ENCODE assay signal across 8 cellular contexts in genomic region chr6:4021133-4021861, GRCh38. TPM values are rescaled to one million over a fixed set of nuclear protein-coding genes. Genes with fewer than 3 reads are reported as not detected.
DNase-seq lines count a peak whose midpoint lies in the region; ATAC-seq and TF ChIP-seq lines count a peak whose summit lies in the region.

No MANE protein-coding gene starts in this region.

- peak overlapping the region; percentile 86 for H2AFZ ChIP-seq in osteoblast (ENCODE audit: low read length)

- H3K9me3 ChIP-seq in osteoblast (ENCODE audit: low read depth, low read length), result no peaks in the 10 kb centered on the region
- H3K9me3 ChIP-seq in thoracic aorta, result no peaks in the 10 kb centered on the region

- ATAC-seq in HG02623 (IDR thresholded peaks at IDR 0.05; ENCODE audit: unreplicated experiment), result peak; percentile 56
- ATAC-seq in activated naive CD8-positive, alpha-beta T cell treated with anti-CD3 and anti-CD28 coated beads, Interleukin-2, amount 10 ng/mL, durations not matched to agents 7 days and 5 days (ENCODE audit: low read depth), result peak; percentile 68
- peak; percentile 95 for ATAC-seq in thoracic aorta (ENCODE audit: insufficient number of reproducible peaks, low FRiP score, low read depth)

- peak overlapping the region; percentile 96 for H3K4me3 Mint-ChIP-seq in activated naive CD8-positive, alpha-beta T cell treated with anti-CD3 and anti-CD28 coated beads, Interleukin-2, amount 10 ng/mL, durations not matched to agents 7 days and 5 days

- peaks cover 30% of the 10 kb centered on the region for H4K20me1 ChIP-seq in osteoblast (ENCODE audit: insufficient read depth, low read length)

- H3K4me3 ChIP-seq in osteoblast (ENCODE audit: insufficient read depth, low read length) (peak overlapping the region; percentile 92), thoracic aorta (peak overlapping the region; percentile 81)

- H3K27ac ChIP-seq in osteoblast (ENCODE audit: low read depth, low read length) (peak overlapping the region; percentile 89), thoracic aorta (peak overlapping the region; percentile 92 to 97)

- no peaks in the 10 kb centered on the region for H3K9me3 Mint-ChIP-seq in activated naive CD8-positive, alpha-beta T cell treated with anti-CD3 and anti-CD28 coated beads, Interleukin-2, amount 10 ng/mL, durations not matched to agents 7 days and 5 days

- intact Hi-C loops in head of caudate nucleus (cut with DNase I), result no loop called here

- peaks cover 8% of the 10 kb centered on the region for H3K36me3 Mint-ChIP-seq in activated naive CD8-positive, alpha-beta T cell treated with anti-CD3 and anti-CD28 coated beads, Interleukin-2, amount 10 ng/mL, durations not matched to agents 7 days and 5 days

- H3K27me3 ChIP-seq in osteoblast (ENCODE audit: insufficient read depth, low read length) (no peaks in the 10 kb centered on the region), thoracic aorta (replicated peaks; ENCODE audit: insufficient read depth) (no peaks in the 10 kb centered on the region)

- peaks cover 67% of the 10 kb centered on the region for H3K79me2 ChIP-seq in osteoblast (ENCODE audit: insufficient read depth, low read length)

- peak overlapping the region; percentile 97 for H3K27ac Mint-ChIP-seq in activated naive CD8-positive, alpha-beta T cell treated with anti-CD3 and anti-CD28 coated beads, Interleukin-2, amount 10 ng/mL, durations not matched to agents 7 days and 5 days

- peak overlapping the region; percentile 83 for H3K4me2 ChIP-seq in osteoblast (ENCODE audit: insufficient read depth, low read length)

- H3K4me1 ChIP-seq in osteoblast (ENCODE audit: insufficient read depth, low read length), result peaks cover 23% of the 10 kb centered on the region
- peaks cover 55 to 71% of the 10 kb centered on the region in 2 donors for H3K4me1 ChIP-seq in thoracic aorta (ENCODE audit: control insufficient read depth in 1 of 2, low read depth in 2 of 2)

- POLR2A ChIA-PET in activated naive CD8-positive, alpha-beta T cell treated with anti-CD3 and anti-CD28 coated beads, Interleukin-2, amount 10 ng/mL, durations not matched to agents 7 days and 5 days (lab: Charles Lee), result interaction anchor here (0.6 to 2.6 kb wide), 18 partner anchors 10 to 1239 kb away, joined by 3 to 38 read pairs (median 3); partner anchors contain the start of genes ECI2, FAM50B, LYRM4 and PSMG4

- TF ChIP-seq POLR2A in GM10847 (IDR thresholded peaks at IDR 0.05; ENCODE audit: extremely low read depth, insufficient read length), result peak; percentile 65

- TF ChIP-seq CTCF in osteoblast (IDR thresholded peaks at IDR 0.05; ENCODE audit: extremely low read depth, low read depth, low read length), result peak; percentile 30
- TF ChIP-seq CTCF in thoracic aorta (IDR thresholded peaks at IDR 0.05), result peak; percentile 31

- DNase-seq in NCI-H1092 treated with DMSO at 0.1 percent for 48 hours (lab: John Stamatoyannopoulos, UW) (peak; percentile 85), SKM-1 treated with dmso at 0.1 percent for 144 hours (lab: John Stamatoyannopoulos, UW; ENCODE audit: unreplicated experiment) (peak; percentile 94), head of caudate nucleus (peak; percentile 94 to 99 (median 97)), osteoblast (ENCODE audit: insufficient read length, low spot score, missing footprints) (peak; percentile 96), thoracic aorta (ENCODE audit: low spot score) (peak; percentile 91)
- DNase-seq in activated naive CD8-positive, alpha-beta T cell treated with anti-CD3 and anti-CD28 coated beads, Interleukin-2, amount 10 ng/mL, durations not matched to agents 7 days and 5 days, result peak; percentile 84

- no peaks in the 10 kb centered on the region for H3K27me3 Mint-ChIP-seq in activated naive CD8-positive, alpha-beta T cell treated with anti-CD3 and anti-CD28 coated beads, Interleukin-2, amount 10 ng/mL, durations not matched to agents 7 days and 5 days

- H3K36me3 ChIP-seq in osteoblast (ENCODE audit: insufficient read depth, low read length) (no peaks in the 10 kb centered on the region), thoracic aorta (no peaks in the 10 kb centered on the region)

- peaks cover 41% of the 10 kb centered on the region for H3K4me1 Mint-ChIP-seq in activated naive CD8-positive, alpha-beta T cell treated with anti-CD3 and anti-CD28 coated beads, Interleukin-2, amount 10 ng/mL, durations not matched to agents 7 days and 5 days

RNA-seq across cellular contexts. Expression of gene FAM217A, which starts 57.6 kb away (rescaled TPM):
- not detected for total RNA-seq in activated naive CD8-positive, alpha-beta T cell treated with anti-CD3 and anti-CD28 coated beads, Interleukin-2, amount 10 ng/mL, durations not matched to agents 7 days and 5 days
- total RNA-seq in osteoblast (not detected in 2 replicates), thoracic aorta (not detected)

Comparison
In these comparisons a context has a peak if more than half of its experiments do, and no peak if none do; other contexts are left out.
1. Peak in every context shown above with its lines: DNase-seq, ATAC-seq, H3K4me3 ChIP-seq and H3K27ac ChIP-seq.